24 cellular contexts compared by ENCODE assay signal in the genomic region with DNA sequence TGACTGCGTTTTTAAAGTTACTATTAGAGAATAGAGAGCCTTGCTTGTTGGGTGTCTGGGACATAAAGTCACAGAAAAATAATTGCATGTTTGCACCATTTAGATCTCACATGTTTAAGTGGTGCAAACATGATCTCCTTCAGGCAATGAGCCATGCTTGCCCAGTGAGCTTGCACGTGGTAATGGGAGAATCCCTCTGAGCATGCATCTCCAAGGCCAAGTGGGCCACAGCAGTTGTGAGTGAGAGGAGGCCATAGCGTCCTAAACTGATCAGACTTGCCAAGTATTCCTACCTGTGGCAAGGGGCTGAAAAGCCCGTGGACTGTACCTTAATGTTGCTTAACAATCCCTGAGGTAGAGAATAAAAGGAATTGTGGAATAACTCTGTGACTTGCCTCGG.
"Had no signal": no experiment of that assay in that cellular context is flagged by ENCODE, and none has a peak within 500 bp of the region (broad histone marks: within the 10 kb centered on the region; RNA-seq: fewer than 3 reads in every experiment).

No MANE protein-coding gene starts in this region.

- FAIRE-seq: astrocyte, bronchial epithelial cell, frontal cortex had no signal

- H3K36me3 ChIP-seq: brain microvascular endothelial cell, WERI-Rb-1 had no signal

- H3K4me3 ChIP-seq: coronary artery, dorsolateral prefrontal cortex had no signal

- H3K27me3 ChIP-seq: brain microvascular endothelial cell, dorsolateral prefrontal cortex had no signal

- DNase-seq: activated B cell treated with CpG ODN at 0.5 μM for 24 hours; activated CD4-positive, alpha-beta T cell treated with anti-CD3 and anti-CD28 coated beads for 48 hours; activated CD4-positive, alpha-beta T cell treated with anti-CD3 and anti-CD28 coated beads, Interleukin-2, amount 50 U/mL, for 1 hour; activated CD4-positive, alpha-beta T cell treated with anti-CD3 and anti-CD28 coated beads, Interleukin-2, amount 50 U/mL, for 48 hours; activated CD8-positive, alpha-beta memory T cell treated with anti-CD3 and anti-CD28 coated beads for 24 hours; activated CD8-positive, alpha-beta T cell treated with anti-CD3 and anti-CD28 coated beads for 36 hours; activated effector memory CD4-positive, alpha-beta T cell treated with Interleukin-2 at 50 U/mL for 16 hours; activated naive CD4-positive, alpha-beta T cell treated with anti-CD3 and anti-CD28 coated beads for 36 hours; activated T-cell treated with anti-CD3 and anti-CD28 coated beads, Interleukin-2, amount 50 U/mL, for 4 hours; amniotic stem cell; anterior cingulate cortex; brain microvascular endothelial cell; dorsolateral prefrontal cortex; effector memory CD4-positive, alpha-beta T cell; endodermal cell; foreskin fibroblast; head of caudate nucleus; T-helper 17 cell; T1000; WERI-Rb-1 had no signal
